ENCODE assay signal across 19 cellular contexts in genomic region chr16:53523971-53524548, GRCh38. TPM values are rescaled to one million over a fixed set of nuclear protein-coding genes. Genes with fewer than 3 reads are reported as not detected.
DNase-seq lines count a peak whose midpoint lies in the region; ATAC-seq, FAIRE-seq and TF ChIP-seq lines count a peak whose summit lies in the region.
"Had no signal": no experiment of that assay in that cellular context is flagged by ENCODE, and none has a peak within 500 bp of the region (broad histone marks: within the 10 kb centered on the region; RNA-seq: fewer than 3 reads in every experiment).

No MANE protein-coding gene starts in this region.

- no peak for ATAC-seq in GM19395 (IDR thresholded peaks at IDR 0.05; ENCODE audit: unreplicated experiment)

- 93% methylated on average over 15 of the region's 15 CpGs; no CpG with 5 or more reads in 1 of the 2 experiments for WGBS in H1 (ENCODE audit: extremely low coverage in 1 of 2, insufficient coverage in 1 of 2, insufficient read length in 1 of 2, insufficient replicate concordance in 2 of 2, low coverage in 1 of 2, low lambda C conversion rate in 2 of 2, missing lambda C conversion rate in 1 of 2), 2 experiments
- 84 to 95% (median 92%) methylated on average over 14 to 15 of the region's 15 CpGs for WGBS in spleen, 5 donors

- no peak for FAIRE-seq in H1 (lab: Jason Lieb, UNC)
- FAIRE-seq: G401.6, GM12891 had no signal

- H2AK5ac ChIP-seq in H1 (ENCODE audit: low read depth, low read length): no peak overlapping the region

- no peak overlapping the region for H3K4ac ChIP-seq in H1 (replicated peaks; ENCODE audit: insufficient read length, low read depth, low read length)

- H3K27me3 ChIP-seq in BLaER1 (no peaks in the 10 kb centered on the region), H1 (replicated peaks in 1 of 4; ENCODE audit: control insufficient read depth in 3 of 4, extremely low read depth in 1 of 4, insufficient read depth in 3 of 4, low read length in 3 of 4) (no peaks in the 10 kb centered on the region), spleen (replicated peaks in 1 of 7) (no peaks in the 10 kb centered on the region)

- H3K79me1 ChIP-seq in H1 (ENCODE audit: low read depth, low read length): no peaks in the 10 kb centered on the region

- no peak for TF ChIP-seq POLR2A in H1 (IDR thresholded peaks at IDR 0.05; ENCODE audit: control extremely low read depth in 1 of 2, low read depth in 2 of 2, low read length in 2 of 2)
- TF ChIP-seq POLR2A in spleen (IDR thresholded peaks at IDR 0.05): no peak

- no peak for TF ChIP-seq RAD21 in H1 (IDR thresholded peaks at IDR 0.05 in 1 of 2, conservative IDR thresholded peaks at IDR 0.05 in 1 of 2; ENCODE audit: low read depth in 2 of 2, low read length in 2 of 2)

- H3K23me2 ChIP-seq in H1 (ENCODE audit: low read depth, low read length): no peaks in the 10 kb centered on the region

- H3K9ac ChIP-seq in BLaER1: no peak overlapping the region
- H3K9ac ChIP-seq in H1 (replicated peaks in 1 of 4; ENCODE audit: extremely low read depth in 1 of 4, low read depth in 3 of 4, low read length in 3 of 4): no peak overlapping the region

- H3K9me3 ChIP-seq in BLaER1 (0 out of 2 replicates have a peak, but pooled peaks cover 5% of the 10 kb centered on the region), H1 (ENCODE audit: insufficient read depth in 2 of 2, low read depth in 1 of 2, low read length in 1 of 2) (no peaks in the 10 kb centered on the region), spleen (no peaks in the 10 kb centered on the region)

- no peak overlapping the region for H4K5ac ChIP-seq in H1 (ENCODE audit: insufficient read length, low read depth, low read length)

- no peak overlapping the region for H3K14ac ChIP-seq in H1 (ENCODE audit: insufficient read length)

- H3K4me2 ChIP-seq in BLaER1 (peak overlapping the region; percentile 63; the same call in 1 of the 2 replicates), H1 (ENCODE audit: insufficient read depth in 1 of 2, low read depth in 2 of 2, low read length in 2 of 2) (no peak overlapping the region)

- H2BK12ac ChIP-seq in H1 (ENCODE audit: low read depth, low read length): no peak overlapping the region

- H3K36me3 ChIP-seq in BLaER1 (no peaks in the 10 kb centered on the region), H1 (ENCODE audit: control insufficient read depth in 2 of 4, insufficient read depth in 4 of 4, low read length in 3 of 4) (no peaks in the 10 kb centered on the region), spleen (no peaks in the 10 kb centered on the region)

- no peak overlapping the region for H2BK20ac ChIP-seq in H1 (ENCODE audit: low read length)

- intact Hi-C loops in spleen (cut with DNase I; ENCODE audit: low total_unique reads): no loop called here

- no peak overlapping the region for H2BK120ac ChIP-seq in H1 (replicated peaks; ENCODE audit: low read depth, low read length)

- 0 out of 2 replicates have a peak overlapping the region, but pooled peaks have one; percentile 20 for H2AFZ ChIP-seq in H1 (ENCODE audit: low read length)

- H3K4me3 ChIP-seq in BLaER1 (no peak overlapping the region), H1 (ENCODE audit: extremely low read depth in 1 of 4, insufficient read depth in 2 of 4, low read depth in 3 of 4, low read length in 4 of 4) (no peak overlapping the region), spleen (no peak overlapping the region)

- H4K91ac ChIP-seq in H1 (replicated peaks; ENCODE audit: insufficient read length, low read length): no peak overlapping the region

- H2BK5ac ChIP-seq in H1 (ENCODE audit: low read depth, low read length): no peak overlapping the region

- H3K23ac ChIP-seq in H1 (ENCODE audit: insufficient read length): no peak overlapping the region

- H4K20me1 ChIP-seq in BLaER1: no peaks in the 10 kb centered on the region
- H4K20me1 ChIP-seq in H1 (replicated peaks in 1 of 2; ENCODE audit: control insufficient read depth in 1 of 2, insufficient read depth in 2 of 2, low read length in 2 of 2): no peaks in the 10 kb centered on the region

- peaks cover 87% of the 10 kb centered on the region for H3K4me1 ChIP-seq in BLaER1
- no peaks in the 10 kb centered on the region for H3K4me1 ChIP-seq in H1 (replicated peaks in 1 of 4; ENCODE audit: control insufficient read depth in 3 of 4, insufficient read depth in 4 of 4, low read length in 3 of 4)
- peaks cover 5 to 18% (median 13%) of the 10 kb centered on the region in 6 donors for H3K4me1 ChIP-seq in spleen

- H3K79me2 ChIP-seq in H1 (ENCODE audit: control insufficient read depth in 1 of 2, insufficient read depth in 2 of 2, low read length in 2 of 2): no peaks in the 10 kb centered on the region

- H3K18ac ChIP-seq in H1 (ENCODE audit: extremely low read depth, low read length): no peak overlapping the region

- no peak for TF ChIP-seq EP300 in H1 (IDR thresholded peaks at IDR 0.05; ENCODE audit: borderline replicate concordance in 1 of 2, low read depth in 2 of 2, low read length in 2 of 2)

- peak; percentile 21 for DNase-seq in activated CD4-positive, CD25-positive, alpha-beta regulatory T cell treated with anti-CD3 and anti-CD28 coated beads, Interleukin-2, amount 50 U/mL, for 72 hours
- DNase-seq in activated CD4-positive, CD25-positive, alpha-beta regulatory T cell (lab: John Stamatoyannopoulos, UW): no peak
- DNase-seq in H1 (ENCODE audit: low read depth in 1 of 2, low spot score in 2 of 2) (no peak), spleen (peak; percentile 74), NCI-H146 (lab: John Stamatoyannopoulos, UW) (no peak), NCI-H345 treated with DMSO at 0.1 percent for 48 hours (lab: John Stamatoyannopoulos, UW; ENCODE audit: unreplicated experiment) (no peak)
- DNase-seq: 8988T; ACHN; CD4-positive, alpha-beta memory T cell; DMS79 treated with DMSO at 0.1 percent for 48 hours; EL; HCEC 1CT; HFFc6; IMR-90 had no signal

- H2BK15ac ChIP-seq in H1 (ENCODE audit: low read length): no peak overlapping the region

- H3K27ac ChIP-seq in BLaER1 (peak overlapping the region; percentile 49; the same call in 1 of the 2 replicates), H1 (ENCODE audit: low read depth, low read length) (no peak overlapping the region), spleen (no peak overlapping the region)
- H3K27ac ChIP-seq: C4-2B had no signal

- POLR2A ChIA-PET in H1 (lab: Charles Lee; ENCODE audit: partially characterized antibody): no interaction called here

- peak overlapping the region; percentile 47; the same call in 1 of the 2 replicates for H4K8ac ChIP-seq in H1 (ENCODE audit: extremely low read depth, insufficient read depth, low read length)

- no peak overlapping the region for H3K56ac ChIP-seq in H1 (replicated peaks; ENCODE audit: insufficient read length, low read depth, low read length)

- TF ChIP-seq CTCF in H1 (IDR thresholded peaks at IDR 0.05; ENCODE audit: control extremely low read depth in 1 of 3, insufficient read depth in 1 of 3, low read depth in 1 of 3, low read length in 3 of 3): no peak
- no peak for TF ChIP-seq CTCF in spleen (IDR thresholded peaks at IDR 0.05 in 8 of 11, conservative IDR thresholded peaks at IDR 0.05 in 3 of 11)

- CTCF ChIA-PET in H1 (lab: Charles Lee; ENCODE audit: partially characterized antibody): interaction anchor here (0.7 to 1.3 kb wide), 2 partner anchors 8 to 21 kb away, joined by 3 to 4 read pairs; no protein-coding TSS in a partner anchor

TF ChIP-seq in H1, 55 proteins besides CTCF, POLR2A, EP300 and RAD21:
- TF ChIP-seq SP4 (IDR thresholded peaks at IDR 0.05; ENCODE audit: low read length) (no peak), KDM1A (IDR thresholded peaks at IDR 0.05; ENCODE audit: borderline replicate concordance, low read length) (no peak), HDAC6 (IDR thresholded peaks at IDR 0.05; ENCODE audit: low read depth, low read length) (no peak), NRF1 (IDR thresholded peaks at IDR 0.05; ENCODE audit: low read depth, low read length) (no peak), KDM4A (IDR thresholded peaks at IDR 0.05; ENCODE audit: low read depth, low read length, severe bottlenecking) (no peak)
- TF ChIP-seq, protein P1, sequence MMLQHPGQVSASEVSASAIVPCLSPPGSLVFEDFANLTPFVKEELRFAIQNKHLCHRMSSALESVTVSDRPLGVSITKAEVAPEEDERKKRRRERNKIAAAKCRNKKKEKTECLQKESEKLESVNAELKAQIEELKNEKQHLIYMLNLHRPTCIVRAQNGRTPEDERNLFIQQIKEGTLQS (IDR thresholded peaks at IDR 0.05; ENCODE audit: insufficient read depth, low read depth, low read length): no peak

RNA-seq across cellular contexts. Expression of gene AKTIP, which starts 21.1 kb away (rescaled TPM):
- 15.6 and 16.5 TPM in 2 replicates for total RNA-seq in H1 (2021; fragmentation: NEBNext Ultra II Directional; extraction: Animal tissue kit (Norgen Biotek cat#: 25700))
- polyA plus RNA-seq in H1 (2011; rRNA removed): 12.1 and 15.0 TPM in 2 replicates
- polyA plus RNA-seq in H1 (2011; cell fraction: cytosol; rRNA removed): 19.9 TPM
- 19.6 TPM for polyA plus RNA-seq in H1 (2011; cell fraction: nucleus; rRNA removed)
- polyA plus RNA-seq in H1 (2012, experiment 1 of 2): 18.4 to 26.7 TPM (median 19.4 TPM) in 4 replicates
- polyA plus RNA-seq in H1 (2012, experiment 2 of 2): 1.3 TPM
- 10.2 TPM for polyA plus RNA-seq in H1 (2013, experiment 1 of 2)
- 12.1 TPM for polyA plus RNA-seq in H1 (2013, experiment 2 of 2)
- polyA minus RNA-seq in H1 (2011; rRNA and poly(A)+ RNA removed): 26.8 and 34.1 TPM in 2 replicates
- polyA minus RNA-seq in H1 (2011; cell fraction: cytosol; rRNA and poly(A)+ RNA removed): 16.7 TPM
- 34.5 TPM for polyA minus RNA-seq in H1 (2011; cell fraction: nucleus; rRNA and poly(A)+ RNA removed)
- 10 to 100 TPM; 18.6 to 37.1 (median 31.7) TPM for total RNA-seq in spleen
- polyA plus RNA-seq in spleen: 10 to 100 TPM in 2 of 3 donors, 1 to 10 TPM in 1; 8.7 to 14.0 (median 11.8) TPM

Comparison
In these comparisons a context has a peak if more than half of its experiments do, and no peak if none do; other contexts are left out.
1. DNase-seq: peak in activated CD4-positive, CD25-positive, alpha-beta regulatory T cell treated with anti-CD3 and anti-CD28 coated beads, Interleukin-2, amount 50 U/mL, for 72 hours (single experiment) and spleen (single experiment); none in activated CD4-positive, CD25-positive, alpha-beta regulatory T cell (0 of 4), H1 (0 of 2), NCI-H146 (single experiment) and NCI-H345 treated with DMSO at 0.1 percent for 48 hours (single experiment).